ENCODE assay signal across 25 cellular contexts in the genomic region with DNA sequence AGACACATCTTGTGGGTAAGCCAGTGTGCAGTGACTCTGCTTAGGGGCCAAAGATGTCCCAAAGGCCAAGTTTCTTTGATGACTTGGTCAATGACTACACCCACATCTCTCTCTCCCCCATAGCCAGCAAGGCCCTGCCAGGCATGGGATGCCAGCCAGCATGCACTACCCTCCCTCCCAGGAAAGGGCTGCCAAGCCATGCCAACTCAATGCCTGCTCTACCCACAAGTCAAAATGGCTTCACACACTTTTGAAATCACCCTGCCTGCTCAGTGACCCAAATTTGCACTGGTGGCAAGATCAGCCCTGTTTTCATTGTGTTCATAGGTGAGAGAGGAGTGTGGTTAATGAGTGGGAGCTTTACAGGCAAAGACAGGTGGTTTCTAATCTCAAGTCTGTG.
"Had no signal": no experiment of that assay in that cellular context is flagged by ENCODE, and none has a peak within 500 bp of the region (broad histone marks: within the 10 kb centered on the region; RNA-seq: fewer than 3 reads in every experiment).

No MANE protein-coding gene starts in this region.

- H3K9me3 ChIP-seq: colonic mucosa, esophagus squamous epithelium, left lung, mucosa of descending colon, neutrophil, right lobe of liver, thoracic aorta, transverse colon had no signal

- ATAC-seq: effector memory CD8-positive, alpha-beta T cell; left lung; mucosa of descending colon; natural killer cell treated with Interleukin-12 subunit alpha and Interleukin-12 subunit beta and Interleukin-15 and Interleukin-18, amount 100 ng/mL, for 72 hours; right lobe of liver; stimulated activated naive B cell treated with anti-CD40 and anti-IgM and Interleukin-4, amounts not matched to agents 10 μg/mL and 1 μg/mL and 100 μg/mL, for 72 hours had no signal

- H3K9me3 Mint-ChIP-seq: effector memory CD8-positive, alpha-beta T cell; mesothelial cell of epicardium; naive B cell; natural killer cell treated with Interleukin-12 subunit alpha and Interleukin-12 subunit beta and Interleukin-15 and Interleukin-18, amount 100 ng/mL, for 72 hours; neural crest cell; stimulated activated naive B cell treated with anti-CD40 and anti-IgM and Interleukin-4, amounts not matched to agents 10 μg/mL and 1 μg/mL and 100 μg/mL, for 72 hours; stimulated activated naive CD8-positive, alpha-beta T cell treated with anti-CD3 and anti-CD28 coated beads, Interleukin-15, Interleukin-2, amounts not matched to agents 100 ng/mL and 50 ng/mL, for 24 hours had no signal

- DNase-seq: colonic mucosa; dermis blood vessel endothelial cell; effector memory CD8-positive, alpha-beta T cell; erythroblast; esophagus squamous epithelium; left cardiac atrium; left lung; mesenchymal stem cell; mucosa of descending colon; naive B cell; small intestine; stimulated activated CD4-positive, alpha-beta T cell treated with anti-CD3 and anti-CD28 coated beads, Interleukin-15, amount 100 ng/mL, for 24 hours; stimulated activated CD4-positive, alpha-beta T cell treated with anti-CD3 and anti-CD28 coated beads, Interleukin-2, amount 100 ng/mL, for 48 hours; stimulated activated naive B cell treated with anti-CD40 and anti-IgM and Interleukin-4, amounts not matched to agents 10 μg/mL and 1 μg/mL and 100 μg/mL, for 72 hours; transverse colon had no signal

- H3K27ac Mint-ChIP-seq: effector memory CD8-positive, alpha-beta T cell; mesothelial cell of epicardium; naive B cell; natural killer cell treated with Interleukin-12 subunit alpha and Interleukin-12 subunit beta and Interleukin-15 and Interleukin-18, amount 100 ng/mL, for 72 hours; progenitor cell of endocrine pancreas; stimulated activated naive B cell treated with anti-CD40 and anti-IgM and Interleukin-4, amounts not matched to agents 10 μg/mL and 1 μg/mL and 100 μg/mL, for 72 hours; stimulated activated naive CD8-positive, alpha-beta T cell treated with anti-CD3 and anti-CD28 coated beads, Interleukin-15, Interleukin-2, amounts not matched to agents 100 ng/mL and 50 ng/mL, for 24 hours had no signal

- H3K4me1 ChIP-seq: colonic mucosa, left lung, parathyroid adenoma, right lobe of liver, transverse colon had no signal

- H3K4me3 Mint-ChIP-seq: effector memory CD8-positive, alpha-beta T cell; mesothelial cell of epicardium; naive B cell; natural killer cell treated with Interleukin-12 subunit alpha and Interleukin-12 subunit beta and Interleukin-15 and Interleukin-18, amount 100 ng/mL, for 72 hours; neural crest cell; stimulated activated naive B cell treated with anti-CD40 and anti-IgM and Interleukin-4, amounts not matched to agents 10 μg/mL and 1 μg/mL and 100 μg/mL, for 72 hours; stimulated activated naive CD8-positive, alpha-beta T cell treated with anti-CD3 and anti-CD28 coated beads, Interleukin-15, Interleukin-2, amounts not matched to agents 100 ng/mL and 50 ng/mL, for 24 hours had no signal

- H3K36me3 Mint-ChIP-seq: mesothelial cell of epicardium; naive B cell; natural killer cell treated with Interleukin-12 subunit alpha and Interleukin-12 subunit beta and Interleukin-15 and Interleukin-18, amount 100 ng/mL, for 72 hours; stimulated activated naive B cell treated with anti-CD40 and anti-IgM and Interleukin-4, amounts not matched to agents 10 μg/mL and 1 μg/mL and 100 μg/mL, for 72 hours had no signal

- H3K27ac ChIP-seq: colonic mucosa, esophagus squamous epithelium, hepatocyte, left lung, neutrophil, parathyroid adenoma, right lobe of liver, thoracic aorta, transverse colon had no signal

- H3K4me1 Mint-ChIP-seq: mesothelial cell of epicardium; naive B cell; stimulated activated naive B cell treated with anti-CD40 and anti-IgM and Interleukin-4, amounts not matched to agents 10 μg/mL and 1 μg/mL and 100 μg/mL, for 72 hours had no signal

- H3K27me3 ChIP-seq: colonic mucosa, hepatocyte, right lobe of liver had no signal

- H3K4me3 ChIP-seq: colonic mucosa, esophagus squamous epithelium, hepatocyte, left lung, mucosa of descending colon, right lobe of liver, thoracic aorta, transverse colon had no signal

- H3K36me3 ChIP-seq: colonic mucosa, esophagus squamous epithelium, left lung, neutrophil, right lobe of liver, thoracic aorta, transverse colon had no signal
